In genomic region chr12:54035561-54036377, GRCh38 we compare ENCODE assay signal across 1 cellular context.
A peak's percentile ranks its signal among the peaks of the same experiment; 100 is the strongest.
TF ChIP-seq lines count a peak whose summit lies in the region.

No MANE protein-coding gene starts in this region.

TF ChIP-seq in HEK293, 187 proteins besides CTCF, POLR2A, EP300 and RAD21 (continued from another document):
- TF ChIP-seq ZNF362 (tag by site-specific recombination; IDR thresholded peaks at IDR 0.05) = no peak
- 0 out of 2 replicates have a peak, but pooled peaks have one; percentile 0 for TF ChIP-seq ZNF596 (tag by site-specific recombination; IDR thresholded peaks at IDR 0.05)
- peak; percentile 54 for TF ChIP-seq PRDM4 (tag by site-specific recombination; IDR thresholded peaks at IDR 0.05)
- peak; percentile 71 for TF ChIP-seq IKZF3 (tag by site-specific recombination; IDR thresholded peaks at IDR 0.05)
